ENCODE assay signal across 1 cellular context in the genomic region with DNA sequence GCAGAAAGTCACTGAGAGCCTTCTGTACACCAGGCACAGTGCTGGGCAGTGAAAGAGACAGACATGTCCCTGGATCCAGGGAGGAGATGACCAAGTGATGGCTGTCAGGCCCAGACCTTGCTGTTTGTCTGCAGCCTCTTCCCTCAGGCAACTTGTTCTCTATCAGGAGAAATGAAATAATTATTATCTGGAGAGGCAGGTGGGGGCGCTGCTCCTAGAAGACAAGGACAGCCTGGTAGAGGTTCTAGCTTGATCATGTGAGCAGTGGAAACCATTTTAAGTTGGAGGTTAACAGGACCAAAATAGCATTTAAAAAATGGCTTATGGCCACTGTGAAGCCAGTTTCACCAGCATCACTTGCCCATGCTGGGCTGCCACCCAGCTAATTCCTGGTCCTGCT.
TF ChIP-seq lines count a peak whose summit lies in the region.

No MANE protein-coding gene starts in this region.

TF ChIP-seq in GM12878, 131 proteins besides CTCF, POLR2A, EP300 and RAD21:
- TF ChIP-seq YY1 (IDR thresholded peaks at IDR 0.05; ENCODE audit: low read depth, low read length): 0 out of 2 replicates have a peak, but pooled peaks have one; percentile 10
